8 cellular contexts compared by ENCODE assay signal in the genomic region with DNA sequence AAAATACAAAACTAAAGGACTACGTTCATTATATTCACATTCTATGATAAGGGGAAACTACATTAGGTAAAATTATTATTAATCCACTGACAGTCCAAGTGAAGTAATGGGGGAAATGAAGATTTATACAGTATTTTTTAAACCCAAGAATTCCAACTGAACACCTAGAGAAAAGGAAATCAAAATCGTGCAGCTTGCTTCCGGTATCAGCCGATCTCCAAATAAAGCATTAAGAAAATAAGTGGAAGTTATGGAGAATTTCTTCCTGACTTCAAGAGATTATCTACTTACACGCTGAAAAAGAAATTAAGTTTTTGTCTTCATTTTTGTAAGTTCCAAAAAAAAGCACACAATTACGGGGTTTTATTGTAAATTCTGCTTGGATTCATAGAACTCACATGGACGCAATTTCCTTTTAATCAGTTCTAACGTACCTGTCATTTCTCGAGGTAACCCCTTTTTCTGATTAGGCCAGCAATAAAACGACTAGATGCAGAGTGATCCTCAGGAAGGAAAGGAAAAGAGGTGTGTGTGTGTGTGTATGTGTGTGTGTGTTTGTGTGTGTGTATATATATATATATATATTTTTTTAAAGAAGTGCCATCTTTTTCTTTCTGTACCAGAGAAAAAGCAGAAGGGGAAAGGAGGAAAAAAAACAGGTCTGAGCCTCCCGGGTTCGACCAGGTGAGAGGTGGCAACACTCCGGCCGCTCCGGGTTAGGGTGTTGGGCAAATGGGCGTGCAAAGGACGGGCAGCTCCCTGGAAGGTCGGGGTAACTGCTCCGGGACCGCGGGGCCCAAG. TPM values are rescaled to one million over a fixed set of nuclear protein-coding genes. Genes with fewer than 3 reads are reported as not detected.
A peak's percentile ranks its signal among the peaks of the same experiment; 100 is the strongest.
DNase-seq lines count a peak whose midpoint lies in the region; ATAC-seq and TF ChIP-seq lines count a peak whose summit lies in the region.

No MANE protein-coding gene starts in this region.

- TF ChIP-seq CTCF in fibroblast of lung (conservative IDR thresholded peaks at IDR 0.05 in 1 of 2, IDR thresholded peaks at IDR 0.05 in 1 of 2; ENCODE audit: low read depth in 1 of 2, low read length in 2 of 2) = no peak

- no peaks in the 10 kb centered on the region for H3K9me3 ChIP-seq in fibroblast of lung (ENCODE audit: control insufficient read depth, insufficient read depth, low read depth, low read length)
- H3K9me3 ChIP-seq in trophoblast cell (ENCODE audit: insufficient read depth, low read depth, low read length) = no peaks in the 10 kb centered on the region

- H3K27ac Mint-ChIP-seq in activated T-cell treated with anti-CD3 and anti-CD28 coated beads, Interleukin-2, amount 50 U/mL, for 72 hours = peak overlapping the region; percentile 98
- H3K27ac Mint-ChIP-seq in T-cell = peak overlapping the region; percentile 86 to 91

- no peaks in the 10 kb centered on the region for H4K20me1 ChIP-seq in fibroblast of lung (ENCODE audit: control insufficient read depth, extremely low read depth, insufficient read depth, low read length)

- peaks cover 11% of the 10 kb centered on the region for H3K79me1 ChIP-seq in trophoblast cell (ENCODE audit: low read length)

- peak overlapping the region; percentile 96 for H3K18ac ChIP-seq in trophoblast cell (ENCODE audit: low read length)

- H3K36me3 ChIP-seq in fibroblast of lung (ENCODE audit: control insufficient read depth, insufficient read depth, low read length) (no peaks in the 10 kb centered on the region), trophoblast cell (ENCODE audit: control insufficient read depth in 1 of 2, insufficient read depth in 2 of 2, low read length in 2 of 2) (no peaks in the 10 kb centered on the region)

- peak overlapping the region; percentile 90 for H2BK120ac ChIP-seq in trophoblast cell (ENCODE audit: insufficient read depth, low read length, poor library complexity)

- H3K27ac ChIP-seq in fibroblast of lung (ENCODE audit: insufficient read depth, low read length) (peak overlapping the region; percentile 45), trophoblast cell (ENCODE audit: low read depth, low read length) (peak overlapping the region; percentile 90)

- ATAC-seq in activated T-cell treated with anti-CD3 and anti-CD28 coated beads, Interleukin-2, amount 50 U/mL, for 72 hours (replicated peaks in 1 of 2) = no peak
- ATAC-seq in T-cell (replicated peaks in 1 of 4) = no peak
- no peak for ATAC-seq in HG02870 (IDR thresholded peaks at IDR 0.05; ENCODE audit: unreplicated experiment)
- no peak for ATAC-seq in GM18907 (IDR thresholded peaks at IDR 0.05; ENCODE audit: unreplicated experiment)

- H2BK5ac ChIP-seq in trophoblast cell (ENCODE audit: low read depth, low read length, poor library complexity) = peak overlapping the region; percentile 84

- CTCF ChIA-PET in T-cell (lab: Charles Lee) = interaction anchor here in 1 of 2 donors (0.6 kb wide), 1 partner anchor 602 kb away, joined by 3 read pairs; no protein-coding TSS in a partner anchor

- no peaks in the 10 kb centered on the region for H3K27me3 Mint-ChIP-seq in activated T-cell treated with anti-CD3 and anti-CD28 coated beads, Interleukin-2, amount 50 U/mL, for 72 hours (ENCODE audit: low read depth)
- no peaks in the 10 kb centered on the region for H3K27me3 Mint-ChIP-seq in T-cell

- peaks cover 3% of the 10 kb centered on the region in 2 donors for H3K36me3 Mint-ChIP-seq in activated T-cell treated with anti-CD3 and anti-CD28 coated beads, Interleukin-2, amount 50 U/mL, for 72 hours (ENCODE audit: insufficient read depth in 2 of 2)
- H3K36me3 Mint-ChIP-seq in T-cell = no peaks in the 10 kb centered on the region

- no peak overlapping the region for H2AK5ac ChIP-seq in trophoblast cell (ENCODE audit: low read length)

- peak overlapping the region; percentile 85 to 98 for H3K4me3 Mint-ChIP-seq in activated T-cell treated with anti-CD3 and anti-CD28 coated beads, Interleukin-2, amount 50 U/mL, for 72 hours
- peak overlapping the region; percentile 81 to 92 (median 86) for H3K4me3 Mint-ChIP-seq in T-cell

- peak overlapping the region; percentile 87 for H3K4ac ChIP-seq in trophoblast cell (ENCODE audit: low read depth, low read length)

- H3K9ac ChIP-seq in fibroblast of lung (ENCODE audit: insufficient read depth, low read length) (peak overlapping the region; percentile 58), trophoblast cell (ENCODE audit: low read length) (peak overlapping the region; percentile 77)

- no peaks in the 10 kb centered on the region for H3K4me1 ChIP-seq in fibroblast of lung (ENCODE audit: control insufficient read depth, extremely low read depth, insufficient read depth, low read length)
- H3K4me1 ChIP-seq in trophoblast cell (ENCODE audit: control insufficient read depth in 1 of 2, insufficient read depth in 2 of 2, low read length in 2 of 2) = peaks cover 7 to 11% of the 10 kb centered on the region in 2 experiments

- H3K27me3 ChIP-seq in fibroblast of lung (ENCODE audit: control insufficient read depth, insufficient read depth, low read length) = no peaks in the 10 kb centered on the region
- no peaks in the 10 kb centered on the region for H3K27me3 ChIP-seq in trophoblast cell (ENCODE audit: insufficient read depth, low read length)

- H3K9me3 Mint-ChIP-seq in activated T-cell treated with anti-CD3 and anti-CD28 coated beads, Interleukin-2, amount 50 U/mL, for 72 hours = no peaks in the 10 kb centered on the region
- no peaks in the 10 kb centered on the region for H3K9me3 Mint-ChIP-seq in T-cell

- H4K91ac ChIP-seq in trophoblast cell (ENCODE audit: low read depth, low read length) = peak overlapping the region; percentile 96

- H3K4me2 ChIP-seq in fibroblast of lung (ENCODE audit: extremely low read depth, insufficient read depth, low read length) (peak overlapping the region; percentile 90), trophoblast cell (ENCODE audit: low read length) (peak overlapping the region; percentile 81)

- DNase-seq in activated T-cell treated with anti-CD3 and anti-CD28 coated beads, Interleukin-2, amount 50 U/mL, for 72 hours = no peak
- no peak for DNase-seq in activated T-cell treated with anti-CD3 and anti-CD28 coated beads, Interleukin-2, amount 50 U/mL, for 48 hours
- DNase-seq in T-cell = no peak
- DNase-seq in fibroblast of lung (ENCODE audit: low read depth in 2 of 2) = peak in 1 of 2 donors; percentile 19
- peak in 1 of 2 donors; percentile 7 for DNase-seq in trophoblast cell
- no peak for DNase-seq in SK-N-DZ (ENCODE audit: low spot score)

- H2BK12ac ChIP-seq in trophoblast cell (ENCODE audit: low read length) = no peak overlapping the region

- WGBS in trophoblast cell (ENCODE audit: extremely low coverage, insufficient coverage, insufficient read length) = no CpG with 5 or more reads among the region's 21 CpGs

- POLR2A ChIA-PET in T-cell (lab: Charles Lee) = interaction anchor here in 1 of 2 donors (0.8 kb wide), 1 partner anchor 10 kb away, joined by 3 read pairs; no protein-coding TSS in a partner anchor

- peak overlapping the region; percentile 80 for H4K8ac ChIP-seq in trophoblast cell (ENCODE audit: low read depth, low read length)

- H3K4me3 ChIP-seq in fibroblast of lung (replicated peaks in 1 of 4; ENCODE audit: control extremely low read depth in 1 of 4, insufficient read depth in 1 of 4, low read depth in 3 of 4, low read length in 4 of 4) (peak overlapping the region; percentile 73 to 82 (median 80)), trophoblast cell (ENCODE audit: low read depth, low read length) (peak overlapping the region; percentile 83)

- peak overlapping the region; percentile 90 for H3K14ac ChIP-seq in trophoblast cell (ENCODE audit: low read length)

- peaks cover 2% of the 10 kb centered on the region for H3K79me2 ChIP-seq in fibroblast of lung (ENCODE audit: control insufficient read depth, insufficient read depth, low read length)
- H3K79me2 ChIP-seq in trophoblast cell (ENCODE audit: control insufficient read depth, insufficient read depth, low read length, poor library complexity) = peaks cover 7% of the 10 kb centered on the region

- peak overlapping the region; percentile 85 for H4K12ac ChIP-seq in trophoblast cell (ENCODE audit: low read depth, low read length)

- H3K23ac ChIP-seq in trophoblast cell (ENCODE audit: low read length) = no peak overlapping the region

- H2AFZ ChIP-seq in fibroblast of lung (ENCODE audit: low read length) (peak overlapping the region; percentile 68), trophoblast cell (ENCODE audit: insufficient read depth, low read length, poor library complexity) (peak overlapping the region; percentile 100)

- peaks cover 60% of the 10 kb centered on the region for H3K4me1 Mint-ChIP-seq in activated T-cell treated with anti-CD3 and anti-CD28 coated beads, Interleukin-2, amount 50 U/mL, for 72 hours (ENCODE audit: low read depth)
- H3K4me1 Mint-ChIP-seq in T-cell = peaks cover 54 to 57% (median 56%) of the 10 kb centered on the region in 3 donors

RNA-seq across cellular contexts. Expression of gene ZBTB44, which starts 1.1 kb away (rescaled TPM):
- total RNA-seq in activated T-cell treated with anti-CD3 and anti-CD28 coated beads, Interleukin-2, amount 50 U/mL, for 72 hours = 10 to 100 TPM; 47.8 to 50.5 TPM
- total RNA-seq in T-cell = 10 to 100 TPM; 48.4 to 68.1 (median 65.2) TPM
- total RNA-seq in fibroblast of lung = 36.5 and 43.9 TPM in 2 replicates
- polyA plus RNA-seq in fibroblast of lung = 13.5 and 22.8 TPM in 2 replicates
- 5.9 and 11.6 TPM in 2 replicates for polyA plus RNA-seq in fibroblast of lung (2012)
- polyA minus RNA-seq in fibroblast of lung (ENCODE audit: low replicate concordance) = 25.6 and 27.0 TPM in 2 replicates
- polyA plus RNA-seq in trophoblast cell (2013) = 12.0 and 12.4 TPM in 2 replicates
- polyA plus RNA-seq in SK-N-DZ (2014; cell fraction: cytosol; rRNA removed) = 12.9 and 14.9 TPM in 2 replicates
- polyA plus RNA-seq in SK-N-DZ (2014; cell fraction: nucleus; rRNA removed) = 8.8 and 11.2 TPM in 2 replicates
